Comparison of ENCODE assay signal across 9 cellular contexts in the genomic region with DNA sequence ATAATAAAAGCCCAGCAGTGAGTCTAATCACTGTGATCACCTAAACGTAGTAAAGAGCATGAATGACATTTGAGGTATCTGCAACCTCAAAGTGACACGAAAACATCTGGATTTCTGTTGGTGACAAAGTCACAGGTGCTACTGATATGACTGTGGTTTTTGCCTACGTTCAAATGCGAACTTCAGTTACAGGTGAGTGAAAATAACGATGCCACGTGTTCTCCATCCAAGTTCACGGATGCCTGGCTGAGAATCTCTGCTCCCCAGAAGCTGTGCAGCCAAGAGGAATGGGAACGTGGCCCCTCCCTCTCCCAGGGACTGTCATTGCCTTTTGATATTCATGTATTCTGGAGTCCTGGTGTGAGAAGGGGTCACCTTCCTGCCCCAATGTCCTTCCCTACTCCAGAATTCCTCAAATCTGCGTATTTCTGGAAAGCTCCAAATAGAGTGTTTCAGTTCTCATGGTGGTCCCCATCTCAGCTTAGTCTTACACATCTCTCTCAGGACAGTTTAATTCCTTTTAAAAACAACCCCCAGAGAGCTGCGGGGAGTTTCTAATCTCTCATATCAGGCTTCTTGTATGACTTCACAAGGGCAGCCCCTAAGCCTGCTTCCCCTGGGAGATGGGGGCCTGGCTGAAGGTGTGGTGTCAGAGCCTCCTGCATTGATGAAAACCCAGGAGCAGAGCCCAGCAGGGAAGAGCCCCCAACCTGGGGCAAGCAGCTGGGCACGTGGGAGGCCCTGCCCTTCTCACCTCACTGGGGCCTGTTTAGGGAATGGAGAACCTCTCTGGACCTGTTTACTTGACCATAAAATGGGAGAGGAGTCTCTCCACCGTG.
DNase-seq lines count a peak whose midpoint lies in the region; ATAC-seq lines count a peak whose summit lies in the region.
"Had no signal": no experiment of that assay in that cellular context is flagged by ENCODE, and none has a peak within 500 bp of the region (broad histone marks: within the 10 kb centered on the region; RNA-seq: fewer than 3 reads in every experiment).

No MANE protein-coding gene starts in this region.

- peak overlapping the region; percentile 98 for H3K27ac Mint-ChIP-seq in activated naive CD4-positive, alpha-beta T cell treated with anti-CD3 and anti-CD28 coated beads, Interleukin-2, amount 50 U/mL, for 24 hours

- peak; percentile 41 for ATAC-seq in HG03159 (IDR thresholded peaks at IDR 0.05; ENCODE audit: unreplicated experiment)

- H3K27me3 Mint-ChIP-seq in activated naive CD4-positive, alpha-beta T cell treated with anti-CD3 and anti-CD28 coated beads, Interleukin-2, amount 50 U/mL, for 24 hours = no peaks in the 10 kb centered on the region

- peak; percentile 36 for DNase-seq in stimulated activated CD4-positive, alpha-beta T cell treated with anti-CD3 and anti-CD28 coated beads, Interleukin-4, amount 100 ng/mL, for 1 hour
- DNase-seq in stimulated activated CD4-positive, alpha-beta T cell treated with anti-CD3 and anti-CD28 coated beads, Interleukin-4, amount 100 ng/mL, for 4 hours = no peak
- DNase-seq in KG1 (lab: John Stamatoyannopoulos, UW) (no peak), middle frontal gyrus (ENCODE audit: extremely low spot score, low spot score) (no peak), NCI-H526 (lab: John Stamatoyannopoulos, UW) (no peak), ecto neural progenitor cell (ENCODE audit: low spot score) (no peak)
- DNase-seq: NCI-H1092 had no signal

- H3K36me3 Mint-ChIP-seq in activated naive CD4-positive, alpha-beta T cell treated with anti-CD3 and anti-CD28 coated beads, Interleukin-2, amount 50 U/mL, for 24 hours = peaks cover 23% of the 10 kb centered on the region

- H3K4me3 Mint-ChIP-seq in activated naive CD4-positive, alpha-beta T cell treated with anti-CD3 and anti-CD28 coated beads, Interleukin-2, amount 50 U/mL, for 24 hours = peak overlapping the region; percentile 72

- H3K4me1 Mint-ChIP-seq in activated naive CD4-positive, alpha-beta T cell treated with anti-CD3 and anti-CD28 coated beads, Interleukin-2, amount 50 U/mL, for 24 hours = peaks cover 90% of the 10 kb centered on the region

- peaks cover 13% of the 10 kb centered on the region for H3K9me3 Mint-ChIP-seq in activated naive CD4-positive, alpha-beta T cell treated with anti-CD3 and anti-CD28 coated beads, Interleukin-2, amount 50 U/mL, for 24 hours
